24 cellular contexts compared by ENCODE assay signal in the genomic region with DNA sequence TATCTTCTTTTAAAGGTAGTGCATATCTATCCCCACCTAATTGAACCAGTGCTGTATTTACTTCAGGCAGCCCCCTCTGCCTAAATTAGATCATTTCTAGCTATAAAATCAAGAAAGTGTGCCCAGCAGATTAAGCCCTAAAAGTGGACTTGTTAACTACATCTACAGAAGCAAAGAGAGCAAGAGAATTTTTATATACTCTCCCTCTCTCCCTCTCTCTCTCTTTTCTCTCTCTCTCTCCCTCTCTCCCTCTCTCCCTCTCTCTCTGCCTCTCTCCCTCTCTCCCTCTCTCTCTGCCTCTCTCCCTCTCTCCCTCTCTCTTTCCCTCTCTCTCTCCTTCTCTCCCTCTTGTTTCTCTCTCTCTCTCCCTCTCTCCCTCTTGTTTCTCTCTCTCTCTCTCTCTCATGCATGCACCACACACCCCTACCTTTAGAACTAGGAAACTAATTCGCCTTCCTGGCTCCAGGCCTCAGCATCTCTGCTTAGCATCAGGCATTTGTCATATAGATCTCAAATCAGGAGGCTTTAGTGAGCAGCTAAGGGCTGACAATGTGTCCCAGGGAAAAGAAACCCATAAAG.
A peak's percentile ranks its signal among the peaks of the same experiment; 100 is the strongest.
DNase-seq lines count a peak whose midpoint lies in the region; ATAC-seq and TF ChIP-seq lines count a peak whose summit lies in the region.
"Had no signal": no experiment of that assay in that cellular context is flagged by ENCODE, and none has a peak within 500 bp of the region (broad histone marks: within the 10 kb centered on the region; RNA-seq: fewer than 3 reads in every experiment).

No MANE protein-coding gene starts in this region.

- H3K36me3 Mint-ChIP-seq in type B pancreatic cell: no peaks in the 10 kb centered on the region
- H3K36me3 Mint-ChIP-seq: activated CD4-positive, alpha-beta memory T cell treated with anti-CD3 and anti-CD28 coated beads for 36 hours; activated naive CD4-positive, alpha-beta T cell treated with anti-CD3 and anti-CD28 coated beads, Interleukin-2, amount 10 ng/mL, durations not matched to agents 7 days and 5 days; CD8-positive, alpha-beta T cell had no signal

- DNase-seq in NCI-H2196 treated with DMSO at 0.1 percent for 48 hours (lab: John Stamatoyannopoulos, UW; ENCODE audit: unreplicated experiment) (peak; percentile 10), NCI-H2196 (lab: John Stamatoyannopoulos, UW; ENCODE audit: unreplicated experiment) (no peak), SHP77 (lab: John Stamatoyannopoulos, UW) (peak; percentile 21 to 38), left lobe of liver (ENCODE audit: low spot score) (no peak), type B pancreatic cell (ENCODE audit: extremely low spot score, unreplicated experiment) (no peak), C1 segment of cervical spinal cord (lab: John Stamatoyannopoulos, UW) (no peak), coronary artery (ENCODE audit: low spot score) (no peak)
- DNase-seq: activated CD4-positive, alpha-beta memory T cell treated with anti-CD3 and anti-CD28 coated beads for 36 hours; activated CD8-positive, alpha-beta memory T cell treated with anti-CD3 and anti-CD28 coated beads, Interleukin-2, amount 50 U/mL, for 4 hours; activated naive CD4-positive, alpha-beta T cell treated with anti-CD3 and anti-CD28 coated beads, Interleukin-2, amount 10 ng/mL, durations not matched to agents 7 days and 5 days; CD8-positive, alpha-beta T cell; DMS 273 treated with DMSO at 0.1 percent for 48 hours; effector memory CD4-positive, alpha-beta T cell; erythroblast; IMR-90; kidney; nephron progenitor cell; ovary; stimulated activated CD4-positive, alpha-beta T cell treated with anti-CD3 and anti-CD28 coated beads, Interleukin-4, amount 100 ng/mL, for 1 hour had no signal

- H3K4me3 Mint-ChIP-seq in type B pancreatic cell: no peak overlapping the region
- H3K4me3 Mint-ChIP-seq: activated CD4-positive, alpha-beta memory T cell treated with anti-CD3 and anti-CD28 coated beads for 36 hours; activated naive CD4-positive, alpha-beta T cell treated with anti-CD3 and anti-CD28 coated beads, Interleukin-2, amount 10 ng/mL, durations not matched to agents 7 days and 5 days; activated T-helper 1 cell treated with anti-CD3 and anti-CD28 coated beads, Interleukin-12 subunit alpha, Interleukin-12 subunit beta, Interleukin-2, Interleukin-4 antibody, amounts not matched to agents 30 ng/mL and 10 ng/mL and 1 ng/mL, durations not matched to agents 14 hours and 24 hours and 36 hours; CD8-positive, alpha-beta T cell; nephron progenitor cell had no signal

- ATAC-seq in left lobe of liver (peak; percentile 8), GM19395 (IDR thresholded peaks at IDR 0.05; ENCODE audit: unreplicated experiment) (no peak)
- ATAC-seq: CD8-positive, alpha-beta T cell had no signal

- H3K27ac ChIP-seq in coronary artery: no peak overlapping the region
- H3K27ac ChIP-seq: ovary, Peyer's patch, SJSA1 had no signal

- TF ChIP-seq CTCF in type B pancreatic cell (conservative IDR thresholded peaks at IDR 0.05) (no peak), coronary artery (IDR thresholded peaks at IDR 0.05) (no peak)

- peaks cover 14% of the 10 kb centered on the region for H3K27me3 Mint-ChIP-seq in type B pancreatic cell
- H3K27me3 Mint-ChIP-seq: activated CD4-positive, alpha-beta memory T cell treated with anti-CD3 and anti-CD28 coated beads for 36 hours; activated naive CD4-positive, alpha-beta T cell treated with anti-CD3 and anti-CD28 coated beads, Interleukin-2, amount 10 ng/mL, durations not matched to agents 7 days and 5 days had no signal

- H3K4me1 Mint-ChIP-seq in type B pancreatic cell (ENCODE audit: unreplicated experiment): peaks cover 16% of the 10 kb centered on the region
- H3K4me1 Mint-ChIP-seq: activated naive CD4-positive, alpha-beta T cell treated with anti-CD3 and anti-CD28 coated beads, Interleukin-2, amount 10 ng/mL, durations not matched to agents 7 days and 5 days had no signal

- H3K9me3 Mint-ChIP-seq in type B pancreatic cell: no peaks in the 10 kb centered on the region
- H3K9me3 Mint-ChIP-seq: activated T-helper 1 cell treated with anti-CD3 and anti-CD28 coated beads, Interleukin-12 subunit alpha, Interleukin-12 subunit beta, Interleukin-2, Interleukin-4 antibody, amounts not matched to agents 30 ng/mL and 10 ng/mL and 1 ng/mL, durations not matched to agents 14 hours and 24 hours and 36 hours; CD8-positive, alpha-beta T cell; nephron progenitor cell had no signal

- no peak overlapping the region for H3K4me3 ChIP-seq in coronary artery
- H3K4me3 ChIP-seq: lung, ovary, Peyer's patch, SJSA1 had no signal

- H3K27ac Mint-ChIP-seq in type B pancreatic cell: peak overlapping the region; percentile 51
- H3K27ac Mint-ChIP-seq: activated CD4-positive, alpha-beta memory T cell treated with anti-CD3 and anti-CD28 coated beads for 36 hours; activated naive CD4-positive, alpha-beta T cell treated with anti-CD3 and anti-CD28 coated beads, Interleukin-2, amount 10 ng/mL, durations not matched to agents 7 days and 5 days; activated T-helper 1 cell treated with anti-CD3 and anti-CD28 coated beads, Interleukin-12 subunit alpha, Interleukin-12 subunit beta, Interleukin-2, Interleukin-4 antibody, amounts not matched to agents 30 ng/mL and 10 ng/mL and 1 ng/mL, durations not matched to agents 14 hours and 24 hours and 36 hours; CD8-positive, alpha-beta T cell; nephron progenitor cell had no signal

Comparison
In these comparisons a context has a peak if more than half of its experiments do, and no peak if none do; other contexts are left out.
1. DNase-seq: peak in NCI-H2196 treated with DMSO at 0.1 percent for 48 hours (single experiment) and SHP77 (2 of 2); none in NCI-H2196 (single experiment), left lobe of liver (single experiment), type B pancreatic cell (single experiment), C1 segment of cervical spinal cord (0 of 14) and coronary artery (single experiment).